ENCODE assay signal across 20 cellular contexts in the genomic region with DNA sequence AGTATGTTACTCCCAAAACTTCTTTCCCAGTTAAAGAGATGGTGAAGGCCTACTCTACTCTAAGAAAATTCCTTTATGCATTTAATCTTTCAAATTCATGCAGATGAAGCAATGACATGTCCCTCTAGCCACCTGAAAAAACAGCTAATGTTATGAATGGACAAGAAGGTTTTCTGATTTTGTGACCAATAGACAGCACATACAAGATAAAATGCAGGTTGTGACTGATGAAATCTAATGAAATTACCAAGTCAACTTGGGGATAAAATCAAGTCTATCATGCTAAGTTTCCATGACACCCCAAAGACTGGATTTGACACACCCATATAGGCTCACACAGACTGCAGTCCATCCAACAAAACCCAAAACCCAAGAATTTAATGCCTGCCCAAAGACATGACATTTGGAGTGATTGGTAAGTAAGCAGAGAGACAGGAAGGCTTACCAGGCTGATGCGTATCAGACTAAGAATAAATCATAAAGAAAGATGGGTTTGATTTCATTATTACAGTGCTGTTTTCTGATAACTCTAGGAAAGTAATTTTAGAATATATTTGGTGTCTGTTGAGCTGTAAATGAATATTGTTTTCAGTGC. TPM values are rescaled to one million over a fixed set of nuclear protein-coding genes. Genes with fewer than 3 reads are reported as not detected.
DNase-seq lines count a peak whose midpoint lies in the region; ATAC-seq lines count a peak whose summit lies in the region.
"Had no signal": no experiment of that assay in that cellular context is flagged by ENCODE, and none has a peak within 500 bp of the region (broad histone marks: within the 10 kb centered on the region; RNA-seq: fewer than 3 reads in every experiment).

No MANE protein-coding gene starts in this region.

- no peaks in the 10 kb centered on the region for H3K9me3 Mint-ChIP-seq in activated naive CD4-positive, alpha-beta T cell treated with anti-CD3 and anti-CD28 coated beads for 36 hours
- no peaks in the 10 kb centered on the region for H3K9me3 Mint-ChIP-seq in activated naive CD4-positive, alpha-beta T cell treated with anti-CD3 and anti-CD28 coated beads, Interleukin-2, amount 10 ng/mL, durations not matched to agents 7 days and 5 days
- H3K9me3 Mint-ChIP-seq in activated CD8-positive, alpha-beta T cell treated with anti-CD3 and anti-CD28 coated beads, Interleukin-2, amount 10 ng/mL, durations not matched to agents 7 days and 5 days (ENCODE audit: insufficient read depth) = no peaks in the 10 kb centered on the region
- H3K9me3 Mint-ChIP-seq in stimulated activated naive CD8-positive, alpha-beta T cell treated with anti-CD3 and anti-CD28 coated beads, Interleukin-15, Interleukin-2, amounts not matched to agents 100 ng/mL and 50 ng/mL, for 24 hours = no peaks in the 10 kb centered on the region
- H3K9me3 Mint-ChIP-seq: T-helper 2 cell treated with Interferon-gamma antibody and Interleukin-4, amounts not matched to agents 5 μg/mL and 100 μg/mL, for 36 hours had no signal

- POLR2A ChIA-PET in activated CD8-positive, alpha-beta T cell treated with anti-CD3 and anti-CD28 coated beads, Interleukin-2, amount 10 ng/mL, durations not matched to agents 7 days and 5 days (lab: Charles Lee) = no interaction called here

- intact Hi-C loops in activated naive CD4-positive, alpha-beta T cell treated with anti-CD3 and anti-CD28 coated beads for 36 hours (cut with micrococcal nuclease) = loop anchor here (5.0 kb wide), 1 partner anchor 122 kb away; no protein-coding TSS in a partner anchor

- no peak for ATAC-seq in activated CD8-positive, alpha-beta T cell treated with anti-CD3 and anti-CD28 coated beads, Interleukin-2, amount 10 ng/mL, durations not matched to agents 7 days and 5 days
- ATAC-seq in HG02642 (IDR thresholded peaks at IDR 0.05; ENCODE audit: poor library complexity, unreplicated experiment) (no peak), GM19397 (IDR thresholded peaks at IDR 0.05; ENCODE audit: unreplicated experiment) (no peak), HG02970 (IDR thresholded peaks at IDR 0.05; ENCODE audit: low FRiP score, unreplicated experiment) (no peak)
- ATAC-seq: esophagus mucosa, HCT116, left colon had no signal

- peak overlapping the region; percentile 9 for H3K27ac Mint-ChIP-seq in activated naive CD4-positive, alpha-beta T cell treated with anti-CD3 and anti-CD28 coated beads for 36 hours
- H3K27ac Mint-ChIP-seq in activated naive CD4-positive, alpha-beta T cell treated with anti-CD3 and anti-CD28 coated beads, Interleukin-2, amount 10 ng/mL, durations not matched to agents 7 days and 5 days = no peak overlapping the region
- peak overlapping the region; percentile 56 for H3K27ac Mint-ChIP-seq in activated CD8-positive, alpha-beta T cell treated with anti-CD3 and anti-CD28 coated beads, Interleukin-2, amount 10 ng/mL, durations not matched to agents 7 days and 5 days
- H3K27ac Mint-ChIP-seq in stimulated activated naive CD8-positive, alpha-beta T cell treated with anti-CD3 and anti-CD28 coated beads, Interleukin-15, Interleukin-2, amounts not matched to agents 100 ng/mL and 50 ng/mL, for 24 hours = peak overlapping the region; percentile 87
- H3K27ac Mint-ChIP-seq: T-helper 2 cell treated with Interferon-gamma antibody and Interleukin-4, amounts not matched to agents 5 μg/mL and 100 μg/mL, for 36 hours had no signal

- DNase-seq in activated naive CD4-positive, alpha-beta T cell treated with anti-CD3 and anti-CD28 coated beads for 36 hours = no peak
- no peak for DNase-seq in activated naive CD4-positive, alpha-beta T cell treated with anti-CD3 and anti-CD28 coated beads, Interleukin-2, amount 10 ng/mL, durations not matched to agents 7 days and 5 days
- no peak for DNase-seq in activated CD8-positive, alpha-beta T cell treated with anti-CD3 and anti-CD28 coated beads, Interleukin-2, amount 10 ng/mL, durations not matched to agents 7 days and 5 days
- DNase-seq in fibroblast of the conjunctiva (ENCODE audit: low read depth) = peak; percentile 16
- DNase-seq: activated CD4-positive, alpha-beta T cell treated with anti-CD3 and anti-CD28 coated beads, Interleukin-2, amount 50 U/mL, for 48 hours; effector memory CD4-positive, alpha-beta T cell; left colon; mesendoderm; NCI-H1105 treated with DMSO at 0.1 percent for 48 hours; NCI-H2081 treated with DMSO at 0.1 percent for 48 hours; NCI-H345; NCI-H82; SK-N-SH had no signal

- H3K27me3 Mint-ChIP-seq in activated naive CD4-positive, alpha-beta T cell treated with anti-CD3 and anti-CD28 coated beads for 36 hours (ENCODE audit: low read depth) = no peaks in the 10 kb centered on the region
- H3K27me3 Mint-ChIP-seq in activated naive CD4-positive, alpha-beta T cell treated with anti-CD3 and anti-CD28 coated beads, Interleukin-2, amount 10 ng/mL, durations not matched to agents 7 days and 5 days = no peaks in the 10 kb centered on the region
- no peaks in the 10 kb centered on the region for H3K27me3 Mint-ChIP-seq in activated CD8-positive, alpha-beta T cell treated with anti-CD3 and anti-CD28 coated beads, Interleukin-2, amount 10 ng/mL, durations not matched to agents 7 days and 5 days (ENCODE audit: low read depth)
- no peaks in the 10 kb centered on the region for H3K27me3 Mint-ChIP-seq in stimulated activated naive CD8-positive, alpha-beta T cell treated with anti-CD3 and anti-CD28 coated beads, Interleukin-15, Interleukin-2, amounts not matched to agents 100 ng/mL and 50 ng/mL, for 24 hours

- peaks cover 70% of the 10 kb centered on the region for H3K4me1 Mint-ChIP-seq in activated naive CD4-positive, alpha-beta T cell treated with anti-CD3 and anti-CD28 coated beads for 36 hours (ENCODE audit: low read depth)
- H3K4me1 Mint-ChIP-seq in activated naive CD4-positive, alpha-beta T cell treated with anti-CD3 and anti-CD28 coated beads, Interleukin-2, amount 10 ng/mL, durations not matched to agents 7 days and 5 days = peaks cover 34% of the 10 kb centered on the region
- H3K4me1 Mint-ChIP-seq in activated CD8-positive, alpha-beta T cell treated with anti-CD3 and anti-CD28 coated beads, Interleukin-2, amount 10 ng/mL, durations not matched to agents 7 days and 5 days (ENCODE audit: low read depth) = peaks cover 34% of the 10 kb centered on the region
- peaks cover 92% of the 10 kb centered on the region for H3K4me1 Mint-ChIP-seq in stimulated activated naive CD8-positive, alpha-beta T cell treated with anti-CD3 and anti-CD28 coated beads, Interleukin-15, Interleukin-2, amounts not matched to agents 100 ng/mL and 50 ng/mL, for 24 hours (ENCODE audit: low read depth)

- H3K36me3 Mint-ChIP-seq in activated naive CD4-positive, alpha-beta T cell treated with anti-CD3 and anti-CD28 coated beads for 36 hours (ENCODE audit: low read depth) = peaks cover 40% of the 10 kb centered on the region
- peaks cover 66% of the 10 kb centered on the region for H3K36me3 Mint-ChIP-seq in activated naive CD4-positive, alpha-beta T cell treated with anti-CD3 and anti-CD28 coated beads, Interleukin-2, amount 10 ng/mL, durations not matched to agents 7 days and 5 days
- H3K36me3 Mint-ChIP-seq in activated CD8-positive, alpha-beta T cell treated with anti-CD3 and anti-CD28 coated beads, Interleukin-2, amount 10 ng/mL, durations not matched to agents 7 days and 5 days (ENCODE audit: low read depth) = peaks cover 68% of the 10 kb centered on the region
- H3K36me3 Mint-ChIP-seq in stimulated activated naive CD8-positive, alpha-beta T cell treated with anti-CD3 and anti-CD28 coated beads, Interleukin-15, Interleukin-2, amounts not matched to agents 100 ng/mL and 50 ng/mL, for 24 hours (ENCODE audit: low read depth) = peaks cover 78% of the 10 kb centered on the region

- CTCF ChIA-PET in activated naive CD4-positive, alpha-beta T cell treated with anti-CD3 and anti-CD28 coated beads for 36 hours (lab: Charles Lee) = no interaction called here
- CTCF ChIA-PET in activated naive CD4-positive, alpha-beta T cell treated with anti-CD3 and anti-CD28 coated beads, Interleukin-2, amount 10 ng/mL, durations not matched to agents 7 days and 5 days (lab: Charles Lee) = no interaction called here
- CTCF ChIA-PET in activated CD8-positive, alpha-beta T cell treated with anti-CD3 and anti-CD28 coated beads, Interleukin-2, amount 10 ng/mL, durations not matched to agents 7 days and 5 days (lab: Charles Lee) = no interaction called here

- no peak overlapping the region for H3K4me3 Mint-ChIP-seq in activated naive CD4-positive, alpha-beta T cell treated with anti-CD3 and anti-CD28 coated beads for 36 hours
- no peak overlapping the region for H3K4me3 Mint-ChIP-seq in activated naive CD4-positive, alpha-beta T cell treated with anti-CD3 and anti-CD28 coated beads, Interleukin-2, amount 10 ng/mL, durations not matched to agents 7 days and 5 days
- H3K4me3 Mint-ChIP-seq in activated CD8-positive, alpha-beta T cell treated with anti-CD3 and anti-CD28 coated beads, Interleukin-2, amount 10 ng/mL, durations not matched to agents 7 days and 5 days = no peak overlapping the region
- H3K4me3 Mint-ChIP-seq in stimulated activated naive CD8-positive, alpha-beta T cell treated with anti-CD3 and anti-CD28 coated beads, Interleukin-15, Interleukin-2, amounts not matched to agents 100 ng/mL and 50 ng/mL, for 24 hours = no peak overlapping the region
- H3K4me3 Mint-ChIP-seq: T-helper 2 cell treated with Interferon-gamma antibody and Interleukin-4, amounts not matched to agents 5 μg/mL and 100 μg/mL, for 36 hours had no signal

RNA-seq across cellular contexts. Expression of a gene that starts 26.4 kb away (rescaled TPM):
- 10 to 100 TPM; 60.2 to 63.7 TPM for total RNA-seq in activated naive CD4-positive, alpha-beta T cell treated with anti-CD3 and anti-CD28 coated beads for 36 hours
- 100 to 1,000 TPM; 136 to 137 TPM for total RNA-seq in activated CD8-positive, alpha-beta T cell treated with anti-CD3 and anti-CD28 coated beads, Interleukin-2, amount 10 ng/mL, durations not matched to agents 7 days and 5 days
